In the genomic region with DNA sequence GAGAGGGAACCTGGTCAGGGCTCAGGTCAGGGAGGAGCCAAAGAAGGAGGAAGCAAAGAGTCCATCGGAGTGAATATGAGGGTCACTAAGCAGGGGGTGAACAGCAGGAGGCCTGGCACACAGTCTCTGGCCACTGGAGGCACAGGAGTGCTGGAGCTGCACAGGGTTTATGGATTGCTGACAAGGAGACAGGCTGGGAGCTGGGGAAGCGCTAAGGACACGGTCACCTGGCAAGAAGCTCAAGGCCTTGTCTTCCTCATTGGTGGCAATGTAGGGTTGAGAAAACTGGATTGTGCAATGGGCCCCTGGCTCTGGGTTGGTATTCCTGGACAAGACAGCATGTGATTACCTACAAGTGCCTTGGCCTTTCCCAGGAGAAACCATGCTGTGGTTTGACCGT, we compare ENCODE assay signal across 19 cellular contexts. TPM values are rescaled to one million over a fixed set of nuclear protein-coding genes. Genes with fewer than 3 reads are reported as not detected.
DNase-seq lines count a peak whose midpoint lies in the region; ATAC-seq, FAIRE-seq and TF ChIP-seq lines count a peak whose summit lies in the region.
"Had no signal": no experiment of that assay in that cellular context is flagged by ENCODE, and none has a peak within 500 bp of the region (broad histone marks: within the 10 kb centered on the region; RNA-seq: fewer than 3 reads in every experiment).

No MANE protein-coding gene starts in this region.

- no TSS peak for BruUV-seq in IMR-90 (replicated peaks; lab: Mats Ljungman, UMichigan)
- no TSS peak for BruUV-seq in K562 (replicated peaks; lab: Mats Ljungman, UMichigan)

- no peaks in the 10 kb centered on the region for H3K79me2 ChIP-seq in K562 (ENCODE audit: control insufficient read depth, insufficient read depth, low read length)

- WGBS in A549 (ENCODE audit: missing lambda C conversion rate) = 71% methylated on average over 4 of the region's 4 CpGs
- no CpG with 5 or more reads among the region's 4 CpGs for WGBS in IMR-90 (ENCODE audit: extremely low coverage in 2 of 2, insufficient read length in 1 of 2), 2 experiments
- 28% methylated on average over 4 of the region's 4 CpGs for WGBS in K562 (ENCODE audit: insufficient coverage, low coverage, missing lambda C conversion rate)
- WGBS in ovary, 3 donors = 82 to 96% (median 87%) methylated on average over 4 of the region's 4 CpGs

- ATAC-seq in A549 = peak; percentile 39 to 55; a peak in 2 of 6 replicates
- ATAC-seq in IMR-90 (ENCODE audit: low read depth) = no peak
- no peak for ATAC-seq in K562
- ATAC-seq: Right ventricle myocardium inferior had no signal

- no peak for DNase-seq in A549 (ENCODE audit: low read depth in 1 of 2, low spot score in 1 of 2)
- no peak for DNase-seq in IMR-90
- DNase-seq in K562 (ENCODE audit: extremely low read depth in 1 of 4, low spot score in 3 of 4) = no peak
- DNase-seq in ovary = peak in 1 of 5 donors; percentile 46
- no peak for DNase-seq in KG1 (lab: John Stamatoyannopoulos, UW)
- no peak for DNase-seq in NCI-H526 treated with DMSO at 0.1 percent for 48 hours (lab: John Stamatoyannopoulos, UW)
- no peak for DNase-seq in ureter (ENCODE audit: low spot score)
- DNase-seq: DMS79, H7, NCI-H1105, NCI-H2081, NCI-H774, SW 1271 had no signal

- CTCF ChIA-PET in A549 (lab: Yijun Ruan, JAX) (interaction anchor here (1.3 kb wide), 1 partner anchor 23 kb away, joined by 4 read pairs; no protein-coding TSS in a partner anchor), IMR-90 (lab: Yijun Ruan, JAX) (no interaction called here), K562 (lab: Yijun Ruan, JAX; ENCODE audit: low intra/inter-chr PET ratio) (no interaction called here)

- FAIRE-seq in A549 (lab: Jason Lieb, UNC) (no peak), K562 (lab: Jason Lieb, UNC) (no peak)
- FAIRE-seq: RCC 7860 had no signal

- intact Hi-C loops in IMR-90 (cut with micrococcal nuclease) (no loop called here), K562 (cut with micrococcal nuclease) (no loop called here), ovary (cut with DNase I) (no loop called here)

- no peak overlapping the region for H4K8ac ChIP-seq in IMR-90 (ENCODE audit: low read depth in 2 of 2, low read length in 2 of 2)

- H3K4ac ChIP-seq in IMR-90 (ENCODE audit: low read depth, low read length) = no peak overlapping the region

- TF ChIP-seq RAD21 in A549 (conservative IDR thresholded peaks at IDR 0.05 in 1 of 2, IDR thresholded peaks at IDR 0.05 in 1 of 2) (no peak), IMR-90 (IDR thresholded peaks at IDR 0.05; ENCODE audit: low read length) (no peak), K562 (CRISPR knock-in tag; conservative IDR thresholded peaks at IDR 0.05 in 1 of 2, IDR thresholded peaks at IDR 0.05 in 1 of 2) (no peak)

- H3K4me1 ChIP-seq in A549 (peaks cover 8% of the 10 kb centered on the region; the same call in 1 of the 3 replicates), IMR-90 (ENCODE audit: control insufficient read depth, insufficient read depth, low read length) (peaks cover 2% of the 10 kb centered on the region; the same call in 1 of the 2 replicates), K562 (replicated peaks in 1 of 2; ENCODE audit: control insufficient read depth in 2 of 2, insufficient read depth in 2 of 2, low read length in 2 of 2) (no peaks in the 10 kb centered on the region; a peak in 2 of 5 replicates), ovary (ENCODE audit: insufficient read depth) (peaks cover 29% of the 10 kb centered on the region)

- POLR2A ChIA-PET in A549 (lab: Yijun Ruan, JAX) = no interaction called here
- POLR2A ChIA-PET in IMR-90 (lab: Charles Lee; ENCODE audit: unreplicated experiment) = no interaction called here
- POLR2A ChIA-PET in K562 (lab: Yijun Ruan, JAX) = no interaction called here

- H3K4me2 ChIP-seq in A549 = no peak overlapping the region
- H3K4me2 ChIP-seq in IMR-90 (ENCODE audit: low read depth, low read length) = no peak overlapping the region
- H3K4me2 ChIP-seq in K562 (ENCODE audit: insufficient read depth, low read length) = no peak overlapping the region
- H3K4me2 ChIP-seq: KMS-11 had no signal

- H4K20me1 ChIP-seq in IMR-90 (ENCODE audit: insufficient read depth, low read length) (no peaks in the 10 kb centered on the region; the same call in 1 of the 2 replicates), K562 (replicated peaks; ENCODE audit: control insufficient read depth, insufficient read depth, low read length) (no peaks in the 10 kb centered on the region)

- TF ChIP-seq CTCF in A549 (IDR thresholded peaks at IDR 0.05) (no peak), IMR-90 (conservative IDR thresholded peaks at IDR 0.05; ENCODE audit: low read depth, low read length) (no peak), K562 (IDR thresholded peaks at IDR 0.05 in 2 of 3, conservative IDR thresholded peaks at IDR 0.05 in 1 of 3; ENCODE audit: insufficient read depth in 2 of 3, low read depth in 1 of 3, low read length in 3 of 3) (no peak), ovary (IDR thresholded peaks at IDR 0.05) (no peak)

- H2BK20ac ChIP-seq in IMR-90 (ENCODE audit: low read depth, low read length) = no peak overlapping the region

- no peak overlapping the region for H2AFZ ChIP-seq in IMR-90 (replicated peaks; ENCODE audit: low read length, poor library complexity)
- no peak overlapping the region for H2AFZ ChIP-seq in K562 (ENCODE audit: low read depth, low read length)

- H3K9me1 ChIP-seq in IMR-90 (ENCODE audit: insufficient read depth, low read length) (no peaks in the 10 kb centered on the region), K562 (ENCODE audit: control insufficient read depth, insufficient read depth, low read length) (no peaks in the 10 kb centered on the region)

- H3K9me3 ChIP-seq in A549 (no peaks in the 10 kb centered on the region), IMR-90 (ENCODE audit: control insufficient read depth, insufficient read depth, low read length) (no peaks in the 10 kb centered on the region), K562 (replicated peaks; ENCODE audit: control insufficient read depth, insufficient read depth, low read depth, low read length) (no peaks in the 10 kb centered on the region), ovary (no peaks in the 10 kb centered on the region)

- no peaks in the 10 kb centered on the region for H3K79me1 ChIP-seq in IMR-90 (ENCODE audit: low read depth in 1 of 2, low read length in 2 of 2)

- dilution Hi-C loops in IMR-90 (cut with HindIII; ENCODE audit: low sequenced_read_pairs, unreplicated experiment) = no loop called here

- H3K23ac ChIP-seq in IMR-90 (ENCODE audit: low read depth, low read length) = no peak overlapping the region

- in situ Hi-C loops in IMR-90 (cut with MboI; ENCODE audit: low sequenced_read_pairs) (no loop called here), K562 (cut with MboI) (no loop called here)

- H2BK120ac ChIP-seq in IMR-90 (ENCODE audit: low read depth, low read length) = no peak overlapping the region

- no peak overlapping the region for H3K9ac ChIP-seq in IMR-90 (ENCODE audit: low read depth, low read length)
- H3K9ac ChIP-seq in K562 (ENCODE audit: insufficient read depth in 1 of 2, low read depth in 2 of 2, low read length in 2 of 2) = no peak overlapping the region; a peak in 1 of 4 replicates
- H3K9ac ChIP-seq: KMS-11 had no signal

- TF ChIP-seq POLR2A in A549 (IDR thresholded peaks at IDR 0.05; ENCODE audit: low read length) (no peak), IMR-90 (IDR thresholded peaks at IDR 0.05; ENCODE audit: low read depth, low read length) (no peak), K562 (conservative IDR thresholded peaks at IDR 0.05) (no peak), ovary (IDR thresholded peaks at IDR 0.05) (no peak)

- H3K27ac ChIP-seq in A549 (no peak overlapping the region), IMR-90 (ENCODE audit: insufficient read depth, low read length) (no peak overlapping the region), K562 (ENCODE audit: extremely low read depth, low read depth, low read length) (no peak overlapping the region), ovary (peak overlapping the region; percentile 4 to 38)
- H3K27ac ChIP-seq: C4-2B, KMS-11 had no signal

- no peak overlapping the region for H4K5ac ChIP-seq in IMR-90 (ENCODE audit: low read depth, low read length)

- H2BK15ac ChIP-seq in IMR-90 (ENCODE audit: low read depth, low read length) = no peak overlapping the region

- no peaks in the 10 kb centered on the region for H3K36me3 ChIP-seq in IMR-90 (ENCODE audit: control insufficient read depth, insufficient read depth, low read length)
- no peaks in the 10 kb centered on the region for H3K36me3 ChIP-seq in K562 (ENCODE audit: control insufficient read depth, insufficient read depth, low read length)
- H3K36me3 ChIP-seq in ovary = no peaks in the 10 kb centered on the region

- H2AK5ac ChIP-seq in IMR-90 (ENCODE audit: low read depth, low read length) = no peak overlapping the region

- H3K56ac ChIP-seq in IMR-90 (ENCODE audit: extremely low read depth, insufficient read depth, low read length) = no peak overlapping the region

- no peak overlapping the region for H3K18ac ChIP-seq in IMR-90 (ENCODE audit: low read depth, low read length)

- no peak overlapping the region for H3K14ac ChIP-seq in IMR-90 (replicated peaks; ENCODE audit: low read depth, low read length)

- peak overlapping the region; percentile 28 for H2AK9ac ChIP-seq in IMR-90 (replicated peaks; ENCODE audit: low read depth, low read length, poor library complexity)

- H2BK5ac ChIP-seq in IMR-90 (ENCODE audit: low read depth, low read length, poor library complexity, severe bottlenecking) = no peak overlapping the region

- peaks cover 47% of the 10 kb centered on the region for H3K27me3 ChIP-seq in IMR-90 (ENCODE audit: control insufficient read depth, insufficient read depth, low read length)
- no peaks in the 10 kb centered on the region; a peak in 2 of 5 replicates for H3K27me3 ChIP-seq in K562 (ENCODE audit: control insufficient read depth in 2 of 2, insufficient read depth in 2 of 2, low read length in 2 of 2)
- H3K27me3 ChIP-seq in ovary = no peaks in the 10 kb centered on the region

- H3K4me3 ChIP-seq in A549 (no peak overlapping the region), IMR-90 (ENCODE audit: insufficient read depth, low read depth, low read length) (no peak overlapping the region), K562 (no peak overlapping the region), ovary (no peak overlapping the region)

- TF ChIP-seq EP300 in A549 (IDR thresholded peaks at IDR 0.05) (no peak), K562 (IDR thresholded peaks at IDR 0.05; ENCODE audit: low read length) (no peak), ovary (IDR thresholded peaks at IDR 0.05) (no peak)

- no peak overlapping the region for H4K91ac ChIP-seq in IMR-90 (ENCODE audit: insufficient read depth, low read depth, low read length)

RNA-seq across cellular contexts. Expression of a gene that starts 5.8 kb away (rescaled TPM):
- polyA plus RNA-seq in A549 (2011; rRNA removed) = not detected in 2 replicates
- polyA plus RNA-seq in A549 (2012; cell fraction: cytosol; rRNA removed) = 0.05 TPM in 1 of 2 replicates, not detected in the other
- 0.10 TPM in 1 of 2 replicates, not detected in the other for polyA plus RNA-seq in A549 (2012; cell fraction: nucleus; rRNA removed)
- not detected in 3 replicates for polyA plus RNA-seq in A549 (2017; fragmentation: RNase III; extraction: RNeasy Plus Mini Kit Qiagen cat#74134 plus additional on column Dnase treatment)
- polyA minus RNA-seq in A549 (2011; rRNA and poly(A)+ RNA removed) = not detected in 2 replicates
- not detected in 2 replicates for total RNA-seq in IMR-90 (2012; rRNA removed)
- polyA plus RNA-seq in IMR-90 (2012; rRNA removed) = not detected in 2 replicates
- polyA plus RNA-seq in IMR-90 (2012; cell fraction: cytosol; rRNA removed) = not detected in 2 replicates
- polyA plus RNA-seq in IMR-90 (2012; cell fraction: nucleus; rRNA removed; ENCODE audit: low replicate concordance) = not detected in 2 replicates
- total RNA-seq in K562 (2011; cell fraction: chromatin; rRNA removed; ENCODE audit: low replicate concordance) = not detected in 2 replicates
- not detected in 2 replicates for total RNA-seq in K562 (2011; cell fraction: nucleolus; rRNA removed)
- total RNA-seq in K562 (2011; cell fraction: nucleoplasm; rRNA removed) = not detected in 2 replicates
- 0.29 TPM in 1 of 2 replicates, not detected in the other for total RNA-seq in K562 (2014; rRNA removed)
- total RNA-seq in K562 (2014; rRNA removed; fragmentation: Illumina TruSeq; extraction: Trizol) = not detected in 2 replicates
- total RNA-seq in K562 (2015; rRNA removed; fragmentation: Illumina TruSeq; extraction: Trizol) = not detected in 2 replicates
- 0.22 TPM in 1 of 2 replicates, not detected in the other for total RNA-seq in K562 (2021)
- polyA plus RNA-seq in K562 (2011; rRNA removed) = not detected in 2 replicates
- polyA plus RNA-seq in K562 (2011; cell fraction: cytosol; rRNA removed) = not detected in 2 replicates
- polyA plus RNA-seq in K562 (2011; cell fraction: nucleus; rRNA removed) = not detected in 2 replicates
- polyA plus RNA-seq in K562 (2012) = not detected in 2 replicates
- not detected in 2 replicates for polyA plus RNA-seq in K562 (2014; fragmentation: Illumina TruSeq; extraction: Trizol)
- polyA plus RNA-seq in K562 (2014; fragmentation: Nextera tagmentation; extraction: Ambion mirVana) = not detected
- polyA plus RNA-seq in K562 (2014; rRNA removed) = not detected in 2 replicates
- not detected in 2 replicates for polyA minus RNA-seq in K562 (2011; rRNA and poly(A)+ RNA removed)
- polyA minus RNA-seq in K562 (2011; cell fraction: cytosol; rRNA and poly(A)+ RNA removed) = not detected in 2 replicates
- polyA minus RNA-seq in K562 (2011; cell fraction: nucleus; rRNA and poly(A)+ RNA removed) = not detected in 2 replicates
- total RNA-seq in ovary = 1 to 10 TPM in 1 of 7 donors, not detected in 6; 1.1 TPM
- polyA plus RNA-seq in ovary = under 1 TPM in 1 of 2 donors, not detected in 1; 0.12 TPM
- total RNA-seq in ureter = 2.0 TPM
- total RNA-seq: H7, NCI-H460, SK-MEL-5 had no signal

RNA-seq across cellular contexts. Expression of a gene that starts 23.5 kb away (rescaled TPM):
- polyA plus RNA-seq in A549 (2011; rRNA removed) = 3.6 and 5.6 TPM in 2 replicates
- 1.9 and 2.1 TPM in 2 replicates for polyA plus RNA-seq in A549 (2012; cell fraction: cytosol; rRNA removed)
- polyA plus RNA-seq in A549 (2012; cell fraction: nucleus; rRNA removed) = 3.0 and 5.2 TPM in 2 replicates
- polyA plus RNA-seq in A549 (2017; fragmentation: RNase III; extraction: RNeasy Plus Mini Kit Qiagen cat#74134 plus additional on column Dnase treatment) = 4.9 to 5.4 TPM (median 5.0 TPM) in 3 replicates
- 2.8 and 3.8 TPM in 2 replicates for polyA minus RNA-seq in A549 (2011; rRNA and poly(A)+ RNA removed)
- 3.9 and 4.7 TPM in 2 replicates for total RNA-seq in IMR-90 (2012; rRNA removed)
- 3.3 and 4.4 TPM in 2 replicates for polyA plus RNA-seq in IMR-90 (2012; rRNA removed)
- 0.65 and 1.8 TPM in 2 replicates for polyA plus RNA-seq in IMR-90 (2012; cell fraction: cytosol; rRNA removed)
- polyA plus RNA-seq in IMR-90 (2012; cell fraction: nucleus; rRNA removed; ENCODE audit: low replicate concordance) = 4.2 and 21.1 TPM in 2 replicates
- total RNA-seq in K562 (2011; cell fraction: chromatin; rRNA removed; ENCODE audit: low replicate concordance) = 68.3 and 75.9 TPM in 2 replicates
- total RNA-seq in K562 (2011; cell fraction: nucleolus; rRNA removed) = 29.9 and 35.9 TPM in 2 replicates
- 57.4 and 74.4 TPM in 2 replicates for total RNA-seq in K562 (2011; cell fraction: nucleoplasm; rRNA removed)
- 13.9 and 17.6 TPM in 2 replicates for total RNA-seq in K562 (2014; rRNA removed)
- 21.5 and 24.9 TPM in 2 replicates for total RNA-seq in K562 (2014; rRNA removed; fragmentation: Illumina TruSeq; extraction: Trizol)
- total RNA-seq in K562 (2015; rRNA removed; fragmentation: Illumina TruSeq; extraction: Trizol) = 20.1 and 20.8 TPM in 2 replicates
- total RNA-seq in K562 (2021) = 19.6 and 20.8 TPM in 2 replicates
- 26.7 and 28.8 TPM in 2 replicates for polyA plus RNA-seq in K562 (2011; rRNA removed)
- polyA plus RNA-seq in K562 (2011; cell fraction: cytosol; rRNA removed) = 11.3 and 20.8 TPM in 2 replicates
- 78.0 and 81.2 TPM in 2 replicates for polyA plus RNA-seq in K562 (2011; cell fraction: nucleus; rRNA removed)
- polyA plus RNA-seq in K562 (2012) = 14.2 and 16.5 TPM in 2 replicates
- polyA plus RNA-seq in K562 (2014; fragmentation: Illumina TruSeq; extraction: Trizol) = 24.1 and 25.1 TPM in 2 replicates
- 10 to 100 TPM in 1 of 2 experiments, 1 to 10 TPM in 1; 4.2 to 17.6 TPM for polyA plus RNA-seq in K562 (2014; fragmentation: Nextera tagmentation; extraction: Ambion mirVana)
- 23.2 and 23.9 TPM in 2 replicates for polyA plus RNA-seq in K562 (2014; rRNA removed)
- 24.3 and 27.1 TPM in 2 replicates for polyA minus RNA-seq in K562 (2011; rRNA and poly(A)+ RNA removed)
- 6.6 and 7.7 TPM in 2 replicates for polyA minus RNA-seq in K562 (2011; cell fraction: cytosol; rRNA and poly(A)+ RNA removed)
- polyA minus RNA-seq in K562 (2011; cell fraction: nucleus; rRNA and poly(A)+ RNA removed) = 12.9 and 19.1 TPM in 2 replicates
- total RNA-seq in ovary = 10 to 100 TPM in 6 of 7 donors, 1 to 10 TPM in 1; 9.7 to 17.8 (median 14.4) TPM
- 10 to 100 TPM in 1 of 2 donors, 1 to 10 TPM in 1; 7.9 to 18.8 TPM for polyA plus RNA-seq in ovary
- 18.1 TPM for total RNA-seq in ureter

RNA-seq across cellular contexts. Expression of a gene that starts 29.2 kb away (rescaled TPM):
- polyA plus RNA-seq in A549 (2011; rRNA removed) (6.2 and 6.4 TPM in 2 replicates), A549 (2017; fragmentation: RNase III; extraction: RNeasy Plus Mini Kit Qiagen cat#74134 plus additional on column Dnase treatment) (9.8 to 10.2 TPM (median 10.0 TPM) in 3 replicates), IMR-90 (2012; rRNA removed) (4.2 and 4.7 TPM in 2 replicates), K562 (2011; rRNA removed) (27.0 and 35.8 TPM in 2 replicates), K562 (2014; fragmentation: Illumina TruSeq; extraction: Trizol) (46.5 and 56.2 TPM in 2 replicates), K562 (2014; fragmentation: Nextera tagmentation; extraction: Ambion mirVana) (1 to 10 TPM; 3.4 to 5.0 TPM), K562 (2014; rRNA removed) (30.3 and 34.7 TPM in 2 replicates), ovary (1 to 10 TPM; 1.4 to 2.1 TPM)
- polyA plus RNA-seq in A549 (2012; cell fraction: cytosol; rRNA removed) = 5.8 and 9.3 TPM in 2 replicates
- polyA plus RNA-seq in A549 (2012; cell fraction: nucleus; rRNA removed) = 9.7 and 10.8 TPM in 2 replicates
- polyA minus RNA-seq in A549 (2011; rRNA and poly(A)+ RNA removed) = 8.1 and 9.0 TPM in 2 replicates
- total RNA-seq in IMR-90 (2012; rRNA removed) (9.7 and 10.6 TPM in 2 replicates), K562 (2014; rRNA removed) (53.9 and 61.3 TPM in 2 replicates), K562 (2014; rRNA removed; fragmentation: Illumina TruSeq; extraction: Trizol) (52.2 and 53.9 TPM in 2 replicates), K562 (2015; rRNA removed; fragmentation: Illumina TruSeq; extraction: Trizol) (45.6 and 51.8 TPM in 2 replicates), K562 (2021) (52.0 and 59.2 TPM in 2 replicates), ovary (1 to 10 TPM; 1.1 to 4.4 (median 3.3) TPM), ureter (2.1 TPM)
- polyA plus RNA-seq in IMR-90 (2012; cell fraction: cytosol; rRNA removed) = 1.9 and 3.2 TPM in 2 replicates
- polyA plus RNA-seq in IMR-90 (2012; cell fraction: nucleus; rRNA removed; ENCODE audit: low replicate concordance) = 2.5 and 4.3 TPM in 2 replicates
- 39.9 and 44.1 TPM in 2 replicates for total RNA-seq in K562 (2011; cell fraction: chromatin; rRNA removed; ENCODE audit: low replicate concordance)
- total RNA-seq in K562 (2011; cell fraction: nucleolus; rRNA removed) = 24.7 and 27.9 TPM in 2 replicates
- 21.5 and 23.1 TPM in 2 replicates for total RNA-seq in K562 (2011; cell fraction: nucleoplasm; rRNA removed)
- 19.2 and 35.0 TPM in 2 replicates for polyA plus RNA-seq in K562 (2011; cell fraction: cytosol; rRNA removed)
- polyA plus RNA-seq in K562 (2011; cell fraction: nucleus; rRNA removed) = 14.7 and 15.2 TPM in 2 replicates
- polyA plus RNA-seq in K562 (2012) = 19.6 and 29.2 TPM in 2 replicates
- 42.7 and 45.9 TPM in 2 replicates for polyA minus RNA-seq in K562 (2011; rRNA and poly(A)+ RNA removed)
- polyA minus RNA-seq in K562 (2011; cell fraction: cytosol; rRNA and poly(A)+ RNA removed) = 30.5 and 32.1 TPM in 2 replicates
- 15.9 and 16.6 TPM in 2 replicates for polyA minus RNA-seq in K562 (2011; cell fraction: nucleus; rRNA and poly(A)+ RNA removed)

Comparison
In these comparisons a context has a peak if more than half of its experiments do, and no peak if none do; other contexts are left out.
1. ATAC-seq: peak in A549 (2 of 2); none in IMR-90 (single experiment) and K562 (single experiment).
2. H3K27ac ChIP-seq: peak in ovary (2 of 2); none in A549 (0 of 2), IMR-90 (single experiment) and K562 (single experiment).